In the genomic region with DNA sequence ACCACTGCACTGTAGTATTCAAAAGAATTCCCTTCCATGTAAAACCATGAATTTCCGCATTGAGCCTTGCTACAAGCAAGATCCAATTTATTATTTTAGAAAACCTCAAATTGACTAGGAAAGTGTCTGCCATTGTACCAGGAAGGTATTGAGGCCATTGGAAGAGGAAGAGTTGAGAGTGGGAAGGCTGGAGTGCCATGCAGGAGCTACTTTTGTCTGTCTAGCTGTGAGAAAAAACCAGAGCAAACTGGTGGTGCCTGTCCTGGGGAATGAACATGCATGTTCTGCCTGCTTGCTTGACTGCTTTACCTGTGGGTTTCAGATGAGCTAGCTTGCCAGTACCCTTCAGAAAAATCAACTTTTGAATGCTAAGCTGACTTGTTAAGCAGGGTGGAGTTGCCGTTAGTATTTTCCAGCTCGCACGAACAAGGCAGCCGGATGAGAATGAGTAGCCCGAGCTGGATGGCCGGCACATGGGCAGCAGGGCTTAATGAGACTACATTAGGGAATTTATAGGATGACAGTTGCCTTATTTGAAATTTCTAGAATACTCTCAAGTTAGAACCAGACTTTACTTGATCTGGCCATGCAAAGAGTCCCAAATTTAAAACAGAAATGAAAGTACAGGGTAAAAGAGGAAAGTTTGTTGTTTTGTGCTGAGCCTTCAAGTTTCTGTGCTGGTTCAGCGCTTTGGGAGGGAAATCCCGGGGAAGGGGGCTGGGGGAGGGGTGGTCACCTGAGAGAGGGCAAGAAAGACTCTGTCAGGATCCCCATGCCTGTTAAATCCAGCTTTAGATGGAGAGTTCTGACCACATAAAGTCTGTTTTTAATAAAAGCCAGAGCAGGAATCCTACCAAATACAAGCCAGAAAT, we compare ENCODE assay signal across 8 cellular contexts. TPM values are rescaled to one million over a fixed set of nuclear protein-coding genes. Genes with fewer than 3 reads are reported as not detected.
DNase-seq lines count a peak whose midpoint lies in the region; ATAC-seq and TF ChIP-seq lines count a peak whose summit lies in the region.

No MANE protein-coding gene starts in this region.

- peaks cover 10% of the 10 kb centered on the region for H3K79me1 ChIP-seq in trophoblast cell (ENCODE audit: low read length)

- peaks cover 3 to 15% of the 10 kb centered on the region in 2 experiments for H3K4me1 ChIP-seq in trophoblast cell (ENCODE audit: control insufficient read depth in 1 of 2, insufficient read depth in 2 of 2, low read length in 2 of 2)

- no peak for ATAC-seq in activated CD4-positive, alpha-beta T cell treated with anti-CD3 and anti-CD28 coated beads for 36 hours
- ATAC-seq in HG03108 (IDR thresholded peaks at IDR 0.05; ENCODE audit: unreplicated experiment), result peak; percentile 62
- no peak for ATAC-seq in HG02588 (IDR thresholded peaks at IDR 0.05; ENCODE audit: unreplicated experiment)

- intact Hi-C loops in activated CD4-positive, alpha-beta T cell treated with anti-CD3 and anti-CD28 coated beads for 36 hours (cut with DNase I, micrococcal nuclease), result no loop called here

- no peak overlapping the region for H3K4me2 ChIP-seq in trophoblast cell (ENCODE audit: low read length)

- no peaks in the 10 kb centered on the region for H3K27me3 ChIP-seq in trophoblast cell (ENCODE audit: insufficient read depth, low read length)

- H3K4me1 Mint-ChIP-seq in activated CD4-positive, alpha-beta T cell treated with anti-CD3 and anti-CD28 coated beads for 36 hours, result peaks cover 51% of the 10 kb centered on the region
- H3K4me1 Mint-ChIP-seq in endothelial cell (ENCODE audit: unreplicated experiment), result peaks cover 33% of the 10 kb centered on the region

- no peak overlapping the region for H3K4me3 Mint-ChIP-seq in activated CD4-positive, alpha-beta T cell treated with anti-CD3 and anti-CD28 coated beads for 36 hours
- peak overlapping the region; percentile 14 for H3K4me3 Mint-ChIP-seq in endothelial cell (ENCODE audit: unreplicated experiment)

- H3K27ac ChIP-seq in trophoblast cell (ENCODE audit: low read depth, low read length), result peak overlapping the region; percentile 74

- no peaks in the 10 kb centered on the region for H3K36me3 ChIP-seq in trophoblast cell (ENCODE audit: control insufficient read depth in 1 of 2, insufficient read depth in 2 of 2, low read length in 2 of 2)

- peak overlapping the region; percentile 17 for H3K18ac ChIP-seq in trophoblast cell (ENCODE audit: low read length)

- peak overlapping the region; percentile 80 for H4K8ac ChIP-seq in trophoblast cell (ENCODE audit: low read depth, low read length)

- CTCF ChIA-PET in activated CD4-positive, alpha-beta T cell treated with anti-CD3 and anti-CD28 coated beads for 36 hours (lab: Charles Lee), result interaction anchor here (1.1 to 1.6 kb wide), 3 partner anchors 8 to 53 kb away, joined by 3 to 6 read pairs (median 4); partner anchors contain the start of gene PIGC

- TF ChIP-seq CTCF in endothelial cell (IDR thresholded peaks at IDR 0.05; ENCODE audit: unreplicated experiment), result no peak

- peak overlapping the region; percentile 77 for H2BK5ac ChIP-seq in trophoblast cell (ENCODE audit: low read depth, low read length, poor library complexity)

- no peaks in the 10 kb centered on the region for H3K79me2 ChIP-seq in trophoblast cell (ENCODE audit: control insufficient read depth, insufficient read depth, low read length, poor library complexity)

- H2AK5ac ChIP-seq in trophoblast cell (ENCODE audit: low read length), result peak overlapping the region; percentile 72

- H3K14ac ChIP-seq in trophoblast cell (ENCODE audit: low read length), result peak overlapping the region; percentile 60

- no peak overlapping the region for H4K12ac ChIP-seq in trophoblast cell (ENCODE audit: low read depth, low read length)

- peak overlapping the region; percentile 9 for H3K4ac ChIP-seq in trophoblast cell (ENCODE audit: low read depth, low read length)

- H2AFZ ChIP-seq in trophoblast cell (ENCODE audit: insufficient read depth, low read length, poor library complexity), result no peak overlapping the region

- no peak overlapping the region for H3K23ac ChIP-seq in trophoblast cell (ENCODE audit: low read length)

- H3K9me3 ChIP-seq in trophoblast cell (ENCODE audit: insufficient read depth, low read depth, low read length), result no peaks in the 10 kb centered on the region

- H2BK120ac ChIP-seq in trophoblast cell (ENCODE audit: insufficient read depth, low read length, poor library complexity), result peak overlapping the region; percentile 25

- peaks cover 3% of the 10 kb centered on the region for H3K36me3 Mint-ChIP-seq in activated CD4-positive, alpha-beta T cell treated with anti-CD3 and anti-CD28 coated beads for 36 hours (ENCODE audit: low read depth)
- peaks cover 2% of the 10 kb centered on the region for H3K36me3 Mint-ChIP-seq in endothelial cell (ENCODE audit: low read depth, unreplicated experiment)

- H3K4me3 ChIP-seq in trophoblast cell (ENCODE audit: low read depth, low read length), result no peak overlapping the region

- no peaks in the 10 kb centered on the region for H3K9me3 Mint-ChIP-seq in activated CD4-positive, alpha-beta T cell treated with anti-CD3 and anti-CD28 coated beads for 36 hours (ENCODE audit: low read depth)
- H3K9me3 Mint-ChIP-seq in endothelial cell (ENCODE audit: unreplicated experiment), result no peaks in the 10 kb centered on the region

- POLR2A ChIA-PET in activated CD4-positive, alpha-beta T cell treated with anti-CD3 and anti-CD28 coated beads for 36 hours (lab: Charles Lee), result interaction anchor here (0.6 kb wide), 1 partner anchor 329 kb away, joined by 3 read pairs; no protein-coding TSS in a partner anchor

- H4K91ac ChIP-seq in trophoblast cell (ENCODE audit: low read depth, low read length), result peak overlapping the region; percentile 86

- H3K9ac ChIP-seq in trophoblast cell (ENCODE audit: low read length), result no peak overlapping the region

- no CpG with 5 or more reads among the region's 9 CpGs for WGBS in trophoblast cell (ENCODE audit: extremely low coverage, insufficient coverage, insufficient read length)

- peak overlapping the region; percentile 31 for H3K27ac Mint-ChIP-seq in activated CD4-positive, alpha-beta T cell treated with anti-CD3 and anti-CD28 coated beads for 36 hours
- no peak overlapping the region for H3K27ac Mint-ChIP-seq in endothelial cell (ENCODE audit: unreplicated experiment)

- H2BK12ac ChIP-seq in trophoblast cell (ENCODE audit: low read length), result peak overlapping the region; percentile 95

- DNase-seq in activated CD4-positive, alpha-beta T cell treated with anti-CD3 and anti-CD28 coated beads for 36 hours, result no peak
- DNase-seq in activated CD4-positive, alpha-beta T cell treated with anti-CD3 and anti-CD28 coated beads, Interleukin-2, amount 50 U/mL, for 48 hours, result no peak
- DNase-seq in endothelial cell (ENCODE audit: low spot score) (no peak), trophoblast cell (no peak), DMS79 treated with DMSO at 0.1 percent for 48 hours (lab: John Stamatoyannopoulos, UW) (no peak), NCI-H748 (lab: John Stamatoyannopoulos, UW; ENCODE audit: unreplicated experiment) (no peak)

- H3K27me3 Mint-ChIP-seq in activated CD4-positive, alpha-beta T cell treated with anti-CD3 and anti-CD28 coated beads for 36 hours, result no peaks in the 10 kb centered on the region
- H3K27me3 Mint-ChIP-seq in endothelial cell (ENCODE audit: unreplicated experiment), result no peaks in the 10 kb centered on the region

RNA-seq across cellular contexts. Expression of gene C1orf105, which starts 29.6 kb away (rescaled TPM):
- not detected for total RNA-seq in activated CD4-positive, alpha-beta T cell treated with anti-CD3 and anti-CD28 coated beads for 36 hours
- total RNA-seq in endothelial cell (ENCODE audit: unreplicated experiment), result 0.85 TPM
- 36.7 and 38.1 TPM in 2 replicates for polyA plus RNA-seq in trophoblast cell (2013)

RNA-seq across cellular contexts. Expression of gene PIGC, which starts 53.0 kb away (rescaled TPM):
- 10 to 100 TPM; 14.7 to 17.1 TPM for total RNA-seq in activated CD4-positive, alpha-beta T cell treated with anti-CD3 and anti-CD28 coated beads for 36 hours
- 23.7 TPM for total RNA-seq in endothelial cell (ENCODE audit: unreplicated experiment)
- polyA plus RNA-seq in trophoblast cell (2013), result 24.8 and 24.9 TPM in 2 replicates
